In the genomic region with DNA sequence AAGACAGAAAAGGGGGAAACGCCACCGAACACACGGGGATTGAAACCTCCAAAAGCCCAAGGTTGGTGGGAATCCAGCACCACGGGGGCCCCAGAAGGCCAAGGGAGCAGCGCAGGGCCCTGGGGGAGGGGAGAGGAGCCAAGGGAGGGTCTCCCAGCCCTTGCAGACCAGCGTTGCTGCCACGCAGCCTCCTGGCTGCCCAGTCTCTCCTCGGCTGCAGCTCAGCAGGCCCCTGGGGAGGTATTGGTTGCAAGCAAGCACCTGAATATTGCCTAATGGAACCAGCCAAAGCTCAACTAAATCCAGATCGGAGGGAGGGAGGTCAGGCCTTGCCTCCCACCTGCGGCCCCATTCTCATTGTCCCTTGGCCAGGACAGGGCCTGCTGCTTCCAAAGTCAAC, we compare ENCODE assay signal across 19 cellular contexts. TPM values are rescaled to one million over a fixed set of nuclear protein-coding genes. Genes with fewer than 3 reads are reported as not detected.
DNase-seq lines count a peak whose midpoint lies in the region; ATAC-seq and TF ChIP-seq lines count a peak whose summit lies in the region.
"Had no signal": no experiment of that assay in that cellular context is flagged by ENCODE, and none has a peak within 500 bp of the region (broad histone marks: within the 10 kb centered on the region; RNA-seq: fewer than 3 reads in every experiment).

No MANE protein-coding gene starts in this region.

- TF ChIP-seq CTCF in IMR-90 (conservative IDR thresholded peaks at IDR 0.05; ENCODE audit: low read depth, low read length) (no peak), glutamatergic neuron (IDR thresholded peaks at IDR 0.05; ENCODE audit: partially characterized antibody, unreplicated experiment) (no peak)

- H3K18ac ChIP-seq in IMR-90 (ENCODE audit: low read depth, low read length): no peak overlapping the region

- no peak for ATAC-seq in IMR-90 (ENCODE audit: low read depth)
- no peak for ATAC-seq in activated T-helper 17 cell treated with anti-CD3 and anti-CD28 coated beads, Interleukin-2, amount 50 U/mL, for 72 hours (replicated peaks)
- no peak for ATAC-seq in stimulated activated effector memory CD8-positive, alpha-beta T cell treated with anti-CD3 and anti-CD28 coated beads, Interleukin-12 subunit alpha, Interleukin-12 subunit beta, amount 100 ng/mL, for 72 hours
- ATAC-seq in GM18867 (IDR thresholded peaks at IDR 0.05; ENCODE audit: unreplicated experiment): no peak
- ATAC-seq: CD8-positive, alpha-beta T cell had no signal

- no peak overlapping the region for H4K5ac ChIP-seq in IMR-90 (ENCODE audit: low read depth, low read length)

- H4K8ac ChIP-seq in IMR-90 (ENCODE audit: low read depth in 2 of 2, low read length in 2 of 2): no peak overlapping the region

- TF ChIP-seq POLR2A in IMR-90 (IDR thresholded peaks at IDR 0.05; ENCODE audit: low read depth, low read length): no peak

- H3K9me3 Mint-ChIP-seq in activated T-helper 17 cell treated with anti-CD3 and anti-CD28 coated beads, Interleukin-2, amount 50 U/mL, for 72 hours: no peaks in the 10 kb centered on the region
- peaks cover 2% of the 10 kb centered on the region for H3K9me3 Mint-ChIP-seq in glutamatergic neuron (ENCODE audit: unreplicated experiment)
- no peaks in the 10 kb centered on the region for H3K9me3 Mint-ChIP-seq in stimulated activated effector memory CD8-positive, alpha-beta T cell treated with anti-CD3 and anti-CD28 coated beads, Interleukin-12 subunit alpha, Interleukin-12 subunit beta, amount 100 ng/mL, for 72 hours
- H3K9me3 Mint-ChIP-seq in T-helper 2 cell treated with Interferon-gamma antibody and Interleukin-4, amounts not matched to agents 5 μg/mL and 100 μg/mL, for 36 hours: no peaks in the 10 kb centered on the region
- H3K9me3 Mint-ChIP-seq: CD4-positive, alpha-beta T cell; CD8-positive, alpha-beta T cell had no signal

- no peak overlapping the region for H3K56ac ChIP-seq in IMR-90 (ENCODE audit: extremely low read depth, insufficient read depth, low read length)

- no peak overlapping the region for H3K4ac ChIP-seq in IMR-90 (ENCODE audit: low read depth, low read length)

- no peak for DNase-seq in IMR-90
- peak; percentile 54 for DNase-seq in glutamatergic neuron
- no peak for DNase-seq in stimulated activated effector memory CD8-positive, alpha-beta T cell treated with anti-CD3 and anti-CD28 coated beads, Interleukin-12 subunit alpha, Interleukin-12 subunit beta, amount 100 ng/mL, for 72 hours (ENCODE audit: low spot score in 2 of 2)
- DNase-seq in effector CD4-positive, alpha-beta T cell: no peak
- DNase-seq in T-helper 2 cell treated with Interferon-gamma antibody and Interleukin-4, amounts not matched to agents 5 μg/mL and 100 μg/mL, for 36 hours (ENCODE audit: low spot score): no peak
- DNase-seq in 8988T: no peak
- DNase-seq: AML-193; Caco-2; Calu3; CD4-positive, alpha-beta T cell; CD8-positive, alpha-beta T cell; DMS79 treated with DMSO at 0.1 percent for 48 hours; GF-D8 had no signal

- H2BK5ac ChIP-seq in IMR-90 (ENCODE audit: low read depth, low read length, poor library complexity, severe bottlenecking): no peak overlapping the region

- H3K23ac ChIP-seq in IMR-90 (ENCODE audit: low read depth, low read length): no peak overlapping the region

- H2AFZ ChIP-seq in IMR-90 (replicated peaks; ENCODE audit: low read length, poor library complexity): no peak overlapping the region

- BruUV-seq in IMR-90 (replicated peaks; lab: Mats Ljungman, UMichigan): no TSS peak

- no peaks in the 10 kb centered on the region for H3K27me3 Mint-ChIP-seq in activated T-helper 17 cell treated with anti-CD3 and anti-CD28 coated beads, Interleukin-2, amount 50 U/mL, for 72 hours
- peaks cover 9% of the 10 kb centered on the region for H3K27me3 Mint-ChIP-seq in glutamatergic neuron (ENCODE audit: unreplicated experiment)
- peaks cover 6% of the 10 kb centered on the region for H3K27me3 Mint-ChIP-seq in T-helper 2 cell treated with Interferon-gamma antibody and Interleukin-4, amounts not matched to agents 5 μg/mL and 100 μg/mL, for 36 hours (ENCODE audit: low read depth)
- H3K27me3 Mint-ChIP-seq: B cell; CD4-positive, alpha-beta T cell had no signal

- H3K27ac ChIP-seq in IMR-90 (ENCODE audit: insufficient read depth, low read length): no peak overlapping the region
- H3K27ac ChIP-seq: A549, C4-2B had no signal

- H4K20me1 ChIP-seq in IMR-90 (ENCODE audit: insufficient read depth, low read length): no peaks in the 10 kb centered on the region
- H4K20me1 ChIP-seq: BLaER1 treated with 17β-estradiol and CSF1 and Interleukin-3, amounts not matched to agents 10 nM and 100 nM had no signal

- no peak overlapping the region for H3K4me3 ChIP-seq in IMR-90 (ENCODE audit: insufficient read depth, low read depth, low read length)
- H3K4me3 ChIP-seq: A549; BLaER1 treated with 17β-estradiol and CSF1 and Interleukin-3, amounts not matched to agents 10 nM and 100 nM had no signal

- no peaks in the 10 kb centered on the region for H3K4me1 ChIP-seq in IMR-90 (ENCODE audit: control insufficient read depth, insufficient read depth, low read length)
- H3K4me1 ChIP-seq: A549, Caco-2 had no signal

- H3K27me3 ChIP-seq in IMR-90 (ENCODE audit: control insufficient read depth, insufficient read depth, low read length): peaks cover 2% of the 10 kb centered on the region; the same call in 1 of the 2 replicates
- H3K27me3 ChIP-seq: BLaER1 treated with 17β-estradiol and CSF1 and Interleukin-3, amounts not matched to agents 10 nM and 100 nM had no signal

- H3K79me1 ChIP-seq in IMR-90 (ENCODE audit: low read depth in 1 of 2, low read length in 2 of 2): no peaks in the 10 kb centered on the region

- H3K9ac ChIP-seq in IMR-90 (ENCODE audit: low read depth, low read length): no peak overlapping the region
- H3K9ac ChIP-seq: BLaER1 treated with 17β-estradiol and CSF1 and Interleukin-3, amounts not matched to agents 10 nM and 100 nM had no signal

- H3K36me3 Mint-ChIP-seq in activated T-helper 17 cell treated with anti-CD3 and anti-CD28 coated beads, Interleukin-2, amount 50 U/mL, for 72 hours (ENCODE audit: low read depth): peaks cover 5% of the 10 kb centered on the region
- no peaks in the 10 kb centered on the region for H3K36me3 Mint-ChIP-seq in glutamatergic neuron (ENCODE audit: unreplicated experiment)
- no peaks in the 10 kb centered on the region for H3K36me3 Mint-ChIP-seq in stimulated activated effector memory CD8-positive, alpha-beta T cell treated with anti-CD3 and anti-CD28 coated beads, Interleukin-12 subunit alpha, Interleukin-12 subunit beta, amount 100 ng/mL, for 72 hours
- peaks cover 2% of the 10 kb centered on the region for H3K36me3 Mint-ChIP-seq in T-helper 2 cell treated with Interferon-gamma antibody and Interleukin-4, amounts not matched to agents 5 μg/mL and 100 μg/mL, for 36 hours (ENCODE audit: low read depth)

- no peak overlapping the region for H3K4me3 Mint-ChIP-seq in activated T-helper 17 cell treated with anti-CD3 and anti-CD28 coated beads, Interleukin-2, amount 50 U/mL, for 72 hours
- H3K4me3 Mint-ChIP-seq in glutamatergic neuron (ENCODE audit: unreplicated experiment): no peak overlapping the region
- H3K4me3 Mint-ChIP-seq in stimulated activated effector memory CD8-positive, alpha-beta T cell treated with anti-CD3 and anti-CD28 coated beads, Interleukin-12 subunit alpha, Interleukin-12 subunit beta, amount 100 ng/mL, for 72 hours: no peak overlapping the region
- no peak overlapping the region for H3K4me3 Mint-ChIP-seq in T-helper 2 cell treated with Interferon-gamma antibody and Interleukin-4, amounts not matched to agents 5 μg/mL and 100 μg/mL, for 36 hours
- H3K4me3 Mint-ChIP-seq: B cell; CD4-positive, alpha-beta T cell; CD8-positive, alpha-beta T cell had no signal

- in situ Hi-C loops in IMR-90 (cut with MboI; ENCODE audit: low sequenced_read_pairs): no loop called here

- intact Hi-C loops in IMR-90 (cut with micrococcal nuclease): no loop called here

- H2AK9ac ChIP-seq in IMR-90 (replicated peaks; ENCODE audit: low read depth, low read length, poor library complexity): peak overlapping the region; percentile 28

- H2AK5ac ChIP-seq in IMR-90 (ENCODE audit: low read depth, low read length): no peak overlapping the region

- H3K9me3 ChIP-seq in IMR-90 (ENCODE audit: control insufficient read depth, insufficient read depth, low read length): no peaks in the 10 kb centered on the region
- H3K9me3 ChIP-seq: A549, Caco-2 had no signal

- H2BK20ac ChIP-seq in IMR-90 (ENCODE audit: low read depth, low read length): no peak overlapping the region

- dilution Hi-C loops in IMR-90 (cut with HindIII; ENCODE audit: low sequenced_read_pairs, unreplicated experiment): no loop called here

- H3K9me1 ChIP-seq in IMR-90 (ENCODE audit: insufficient read depth, low read length): no peaks in the 10 kb centered on the region

- CTCF ChIA-PET in IMR-90 (lab: Yijun Ruan, JAX): no interaction called here

- H3K36me3 ChIP-seq in IMR-90 (ENCODE audit: control insufficient read depth, insufficient read depth, low read length): no peaks in the 10 kb centered on the region
- H3K36me3 ChIP-seq: BLaER1 treated with 17β-estradiol and CSF1 and Interleukin-3, amounts not matched to agents 10 nM and 100 nM had no signal

- H3K4me2 ChIP-seq in IMR-90 (ENCODE audit: low read depth, low read length): no peak overlapping the region
- H3K4me2 ChIP-seq: A549; BLaER1 treated with 17β-estradiol and CSF1 and Interleukin-3, amounts not matched to agents 10 nM and 100 nM had no signal

- H2BK120ac ChIP-seq in IMR-90 (ENCODE audit: low read depth, low read length): no peak overlapping the region

- POLR2A ChIA-PET in IMR-90 (lab: Charles Lee; ENCODE audit: unreplicated experiment): no interaction called here

- TF ChIP-seq RAD21 in IMR-90 (IDR thresholded peaks at IDR 0.05; ENCODE audit: low read length): no peak

- H3K14ac ChIP-seq in IMR-90 (replicated peaks; ENCODE audit: low read depth, low read length): no peak overlapping the region

- no peak overlapping the region for H4K91ac ChIP-seq in IMR-90 (ENCODE audit: insufficient read depth, low read depth, low read length)

- H2BK15ac ChIP-seq in IMR-90 (ENCODE audit: low read depth, low read length): no peak overlapping the region

- peak overlapping the region; percentile 61 for H3K27ac Mint-ChIP-seq in activated T-helper 17 cell treated with anti-CD3 and anti-CD28 coated beads, Interleukin-2, amount 50 U/mL, for 72 hours
- no peak overlapping the region for H3K27ac Mint-ChIP-seq in glutamatergic neuron (ENCODE audit: unreplicated experiment)
- H3K27ac Mint-ChIP-seq in stimulated activated effector memory CD8-positive, alpha-beta T cell treated with anti-CD3 and anti-CD28 coated beads, Interleukin-12 subunit alpha, Interleukin-12 subunit beta, amount 100 ng/mL, for 72 hours: peak overlapping the region; percentile 50
- H3K27ac Mint-ChIP-seq in T-helper 2 cell treated with Interferon-gamma antibody and Interleukin-4, amounts not matched to agents 5 μg/mL and 100 μg/mL, for 36 hours: no peak overlapping the region
- H3K27ac Mint-ChIP-seq: B cell had no signal

- peaks cover 4% of the 10 kb centered on the region for H3K4me1 Mint-ChIP-seq in activated T-helper 17 cell treated with anti-CD3 and anti-CD28 coated beads, Interleukin-2, amount 50 U/mL, for 72 hours
- H3K4me1 Mint-ChIP-seq in glutamatergic neuron (ENCODE audit: low read depth, unreplicated experiment): no peaks in the 10 kb centered on the region
- peaks cover 23% of the 10 kb centered on the region for H3K4me1 Mint-ChIP-seq in stimulated activated effector memory CD8-positive, alpha-beta T cell treated with anti-CD3 and anti-CD28 coated beads, Interleukin-12 subunit alpha, Interleukin-12 subunit beta, amount 100 ng/mL, for 72 hours
- H3K4me1 Mint-ChIP-seq in T-helper 2 cell treated with Interferon-gamma antibody and Interleukin-4, amounts not matched to agents 5 μg/mL and 100 μg/mL, for 36 hours (ENCODE audit: low read depth): peaks cover under 1% of the 10 kb centered on the region
- H3K4me1 Mint-ChIP-seq: B cell had no signal

- WGBS in IMR-90 (ENCODE audit: extremely low coverage in 2 of 2, insufficient read length in 1 of 2), 2 experiments: 66% methylated on average over 5 of the region's 10 CpGs; no CpG with 5 or more reads in 1 of the 2 experiments

RNA-seq across cellular contexts. Expression of a gene that starts 15.8 kb away (rescaled TPM):
- total RNA-seq in IMR-90 (2012; rRNA removed) (under 0.01 TPM in 1 of 2 replicates, not detected in the other), glutamatergic neuron (ENCODE audit: unreplicated experiment) (7.5 TPM)
- 0.06 TPM in 1 of 2 replicates, not detected in the other for polyA plus RNA-seq in IMR-90 (2012; rRNA removed)
- 0.03 and 0.15 TPM in 2 replicates for polyA plus RNA-seq in IMR-90 (2012; cell fraction: cytosol; rRNA removed)
- polyA plus RNA-seq in IMR-90 (2012; cell fraction: nucleus; rRNA removed; ENCODE audit: low replicate concordance): 0.01 and 0.03 TPM in 2 replicates
- total RNA-seq in activated T-helper 17 cell treated with anti-CD3 and anti-CD28 coated beads, Interleukin-2, amount 50 U/mL, for 72 hours: under 1 TPM; 0.71 to 0.84 TPM
- total RNA-seq: Caco-2 had no signal

Comparison
In these comparisons a context has a peak if more than half of its experiments do, and no peak if none do; other contexts are left out.
1. H3K27ac Mint-ChIP-seq: peak in activated T-helper 17 cell treated with anti-CD3 and anti-CD28 coated beads, Interleukin-2, amount 50 U/mL, for 72 hours (single experiment) and stimulated activated effector memory CD8-positive, alpha-beta T cell treated with anti-CD3 and anti-CD28 coated beads, Interleukin-12 subunit alpha, Interleukin-12 subunit beta, amount 100 ng/mL, for 72 hours (single experiment); none in glutamatergic neuron (single experiment) and T-helper 2 cell treated with Interferon-gamma antibody and Interleukin-4, amounts not matched to agents 5 μg/mL and 100 μg/mL, for 36 hours (single experiment).